8 cellular contexts compared by ENCODE assay signal in the genomic region with DNA sequence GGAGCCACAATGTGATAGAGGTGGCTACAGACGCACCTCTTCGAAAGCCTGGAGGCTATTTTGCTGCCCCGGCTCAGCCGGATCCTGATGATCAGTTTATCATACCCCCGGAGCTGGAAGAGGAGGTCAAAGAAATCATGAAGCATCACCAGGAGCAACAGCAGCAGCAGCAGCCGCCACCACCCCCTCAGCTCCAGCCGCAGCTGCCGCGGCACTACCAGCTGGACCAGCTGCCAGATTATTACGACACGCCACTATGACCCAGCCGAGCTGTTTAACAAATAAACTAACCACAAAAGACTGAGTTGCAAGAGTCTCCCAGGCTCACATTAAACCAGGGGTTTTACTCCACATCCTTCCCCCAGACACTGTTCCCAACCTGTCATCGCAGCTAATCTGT.
DNase-seq lines count a peak whose midpoint lies in the region; ATAC-seq and TF ChIP-seq lines count a peak whose summit lies in the region.

No MANE protein-coding gene starts in this region.

- no peaks in the 10 kb centered on the region for H3K27me3 ChIP-seq in GM23248 (replicated peaks; ENCODE audit: insufficient read depth)
- no peaks in the 10 kb centered on the region for H3K27me3 ChIP-seq in psoas muscle (ENCODE audit: insufficient read depth in 3 of 3, low read length in 2 of 3)

- H2AFZ ChIP-seq in GM23248: no peak overlapping the region

- H4K20me1 ChIP-seq in GM23248 (ENCODE audit: insufficient read depth): no peaks in the 10 kb centered on the region

- no peaks in the 10 kb centered on the region for H3K79me2 ChIP-seq in GM23248 (ENCODE audit: insufficient read depth)

- H3K36me3 ChIP-seq in GM23248 (ENCODE audit: low read depth) (no peaks in the 10 kb centered on the region), psoas muscle (ENCODE audit: insufficient read depth in 1 of 2, low read depth in 1 of 2) (peaks cover 0 to 36% of the 10 kb centered on the region in 2 donors)

- no peaks in the 10 kb centered on the region for H3K9me3 Mint-ChIP-seq in activated naive CD4-positive, alpha-beta T cell treated with anti-CD3 and anti-CD28 coated beads for 36 hours

- in situ Hi-C loops in GM23248 (cut with MboI): no loop called here

- H3K36me3 Mint-ChIP-seq in activated naive CD4-positive, alpha-beta T cell treated with anti-CD3 and anti-CD28 coated beads for 36 hours (ENCODE audit: low read depth): peaks cover 3% of the 10 kb centered on the region

- no peaks in the 10 kb centered on the region for H3K27me3 Mint-ChIP-seq in activated naive CD4-positive, alpha-beta T cell treated with anti-CD3 and anti-CD28 coated beads for 36 hours (ENCODE audit: low read depth)

- H3K4me3 Mint-ChIP-seq in activated naive CD4-positive, alpha-beta T cell treated with anti-CD3 and anti-CD28 coated beads for 36 hours: no peak overlapping the region

- TF ChIP-seq CTCF in epithelial cell of esophagus (IDR thresholded peaks at IDR 0.05; ENCODE audit: insufficient read depth, low read depth, low read length, missing control alignments) (no peak), psoas muscle (IDR thresholded peaks at IDR 0.05) (no peak)

- no peak overlapping the region for H3K4me3 ChIP-seq in GM23248
- no peak overlapping the region for H3K4me3 ChIP-seq in epithelial cell of esophagus (ENCODE audit: low read length)
- no peak overlapping the region for H3K4me3 ChIP-seq in psoas muscle

- no peak overlapping the region for H3K27ac Mint-ChIP-seq in activated naive CD4-positive, alpha-beta T cell treated with anti-CD3 and anti-CD28 coated beads for 36 hours

- DNase-seq in GM23248 (peak; percentile 78), NCI-H526 (lab: John Stamatoyannopoulos, UW) (peak; percentile 47 to 74), epithelial cell of esophagus (ENCODE audit: low read depth) (peak; percentile 83), psoas muscle (peak; percentile 50 to 73), cerebellar cortex (ENCODE audit: low spot score) (no peak)
- DNase-seq in stimulated activated naive CD8-positive, alpha-beta T cell treated with anti-CD3 and anti-CD28 coated beads, Interleukin-15, Interleukin-2, amounts not matched to agents 100 U/mL and 50 U/mL, for 24 hours: no peak
- DNase-seq in activated naive CD4-positive, alpha-beta T cell treated with anti-CD3 and anti-CD28 coated beads for 36 hours: no peak

- H3K4me1 Mint-ChIP-seq in activated naive CD4-positive, alpha-beta T cell treated with anti-CD3 and anti-CD28 coated beads for 36 hours (ENCODE audit: low read depth): no peaks in the 10 kb centered on the region

- peaks cover 11% of the 10 kb centered on the region; the same call in 1 of the 2 replicates for H3F3A ChIP-seq in GM23248 (ENCODE audit: insufficient read depth)

- H3K9me3 ChIP-seq in GM23248 (ENCODE audit: low read depth) (no peaks in the 10 kb centered on the region), psoas muscle (no peaks in the 10 kb centered on the region)

- H3K4me2 ChIP-seq in GM23248 (ENCODE audit: unreplicated experiment): no peak overlapping the region

- intact Hi-C loops in psoas muscle (cut with DNase I): loop anchor here in 1 of 2 donors (1.0 kb wide), 1 partner anchor 264 kb away; a partner anchor contains a TSS
- intact Hi-C loops in activated naive CD4-positive, alpha-beta T cell treated with anti-CD3 and anti-CD28 coated beads for 36 hours (cut with micrococcal nuclease): no loop called here

- CTCF ChIA-PET in activated naive CD4-positive, alpha-beta T cell treated with anti-CD3 and anti-CD28 coated beads for 36 hours (lab: Charles Lee): interaction anchor here (1.1 kb wide), 2 partner anchors 264 to 393 kb away, joined by 3 to 6 read pairs; a partner anchor contains a TSS

- H3K4me1 ChIP-seq in GM23248 (ENCODE audit: insufficient read depth) (peaks cover 3% of the 10 kb centered on the region; the same call in 1 of the 2 replicates), psoas muscle (no peaks in the 10 kb centered on the region)

- no peak overlapping the region for H3K9ac ChIP-seq in GM23248

- H3K27ac ChIP-seq in GM23248: no peak overlapping the region
- H3K27ac ChIP-seq in psoas muscle: no peak overlapping the region

- 69 to 72% methylated on average over 13 of the region's 13 CpGs for WGBS in GM23248 (ENCODE audit: low coverage in 1 of 2, low lambda C conversion rate in 2 of 2, missing lambda C conversion rate in 2 of 2), 2 experiments
- 51 to 68% (median 52%) methylated on average over 13 of the region's 13 CpGs for WGBS in psoas muscle, 3 donors

- ATAC-seq in psoas muscle (peak; percentile 57 to 77 (median 62)), GM21423 (IDR thresholded peaks at IDR 0.05; ENCODE audit: unreplicated experiment) (no peak)
- ATAC-seq in stimulated activated naive CD8-positive, alpha-beta T cell treated with anti-CD3 and anti-CD28 coated beads, Interleukin-15, Interleukin-2, amounts not matched to agents 100 U/mL and 50 U/mL, for 24 hours: no peak

- H3K9me2 ChIP-seq in GM23248 (ENCODE audit: insufficient read depth): no peaks in the 10 kb centered on the region

Comparison
In these comparisons a context has a peak if more than half of its experiments do, and no peak if none do; other contexts are left out.
1. DNase-seq: peak in GM23248 (single experiment), NCI-H526 (2 of 2), epithelial cell of esophagus (single experiment) and psoas muscle (2 of 2); none in cerebellar cortex (single experiment), stimulated activated naive CD8-positive, alpha-beta T cell treated with anti-CD3 and anti-CD28 coated beads, Interleukin-15, Interleukin-2, amounts not matched to agents 100 U/mL and 50 U/mL, for 24 hours (single experiment) and activated naive CD4-positive, alpha-beta T cell treated with anti-CD3 and anti-CD28 coated beads for 36 hours (single experiment).
2. ATAC-seq: peak in psoas muscle (4 of 4); none in stimulated activated naive CD8-positive, alpha-beta T cell treated with anti-CD3 and anti-CD28 coated beads, Interleukin-15, Interleukin-2, amounts not matched to agents 100 U/mL and 50 U/mL, for 24 hours (single experiment) and GM21423 (single experiment).